ENCODE assay signal across 10 cellular contexts in genomic region chr7:134845461-134845860, GRCh38.
DNase-seq lines count a peak whose midpoint lies in the region; ATAC-seq and TF ChIP-seq lines count a peak whose summit lies in the region.
"Had no signal": no experiment of that assay in that cellular context is flagged by ENCODE, and none has a peak within 500 bp of the region (broad histone marks: within the 10 kb centered on the region; RNA-seq: fewer than 3 reads in every experiment).

No MANE protein-coding gene starts in this region.

- no peak overlapping the region for H3K4me3 ChIP-seq in DND-41 (ENCODE audit: low read depth in 1 of 2, low read length in 2 of 2)

- H3K27ac Mint-ChIP-seq in effector memory CD8-positive, alpha-beta T cell = no peak overlapping the region

- H3K9me3 ChIP-seq in DND-41 (ENCODE audit: insufficient read depth, low read length, severe bottlenecking) = no peaks in the 10 kb centered on the region

- H3K79me2 ChIP-seq in DND-41 (ENCODE audit: insufficient read depth, low read length) = no peaks in the 10 kb centered on the region

- H3K4me3 Mint-ChIP-seq in effector memory CD8-positive, alpha-beta T cell = no peak overlapping the region

- H3K4me1 ChIP-seq in DND-41 (ENCODE audit: insufficient read depth, low read length) = no peaks in the 10 kb centered on the region

- peaks cover 17% of the 10 kb centered on the region for H3K27me3 ChIP-seq in DND-41 (ENCODE audit: insufficient read depth, low read length, poor library complexity)

- H3K4me1 Mint-ChIP-seq in effector memory CD8-positive, alpha-beta T cell (ENCODE audit: low read depth in 2 of 2) = no peaks in the 10 kb centered on the region

- H2AFZ ChIP-seq in DND-41 (ENCODE audit: low read depth, low read length) = no peak overlapping the region; the same call in 1 of the 2 replicates

- no peaks in the 10 kb centered on the region for H4K20me1 ChIP-seq in DND-41 (ENCODE audit: insufficient read depth, low read length)

- peak; percentile 44 for TF ChIP-seq CTCF in DND-41 (IDR thresholded peaks at IDR 0.05; ENCODE audit: borderline replicate concordance, extremely low read depth, low read length, poor library complexity, severe bottlenecking)

- H3K36me3 Mint-ChIP-seq in effector memory CD8-positive, alpha-beta T cell (ENCODE audit: insufficient read depth) = no peaks in the 10 kb centered on the region

- no peak for DNase-seq in DND-41
- DNase-seq in RKO (ENCODE audit: low spot score) = peak; percentile 19
- DNase-seq in iPS-NIHi7 (ENCODE audit: extremely low spot score) = peak; percentile 34
- no peak for DNase-seq in DMS153 (lab: John Stamatoyannopoulos, UW)
- DNase-seq in effector memory CD8-positive, alpha-beta T cell = no peak
- DNase-seq: hippocampal formation had no signal

- no peaks in the 10 kb centered on the region for H3K36me3 ChIP-seq in DND-41 (ENCODE audit: insufficient read depth, low read length)

- no peak for ATAC-seq in DND-41 (ENCODE audit: insufficient read depth, low read depth)
- peak; percentile 60 for ATAC-seq in GM21381 (IDR thresholded peaks at IDR 0.05; ENCODE audit: unreplicated experiment)
- ATAC-seq in HG03108 (IDR thresholded peaks at IDR 0.05; ENCODE audit: unreplicated experiment) = no peak
- no peak for ATAC-seq in effector memory CD8-positive, alpha-beta T cell (replicated peaks)
- no peak for ATAC-seq in HG03139 (IDR thresholded peaks at IDR 0.05; ENCODE audit: unreplicated experiment)

- H3K27me3 Mint-ChIP-seq in effector memory CD8-positive, alpha-beta T cell = peaks cover 12 to 29% of the 10 kb centered on the region in 2 donors

- no peak overlapping the region for H3K27ac ChIP-seq in DND-41 (ENCODE audit: low read length)
- H3K27ac ChIP-seq: VCaP had no signal

- no peak overlapping the region for H3K9ac ChIP-seq in DND-41 (ENCODE audit: low read depth, low read length)

- no peaks in the 10 kb centered on the region for H3K9me3 Mint-ChIP-seq in effector memory CD8-positive, alpha-beta T cell

- no peak overlapping the region for H3K4me2 ChIP-seq in DND-41 (ENCODE audit: insufficient read depth, low read length)

Comparison
In these comparisons a context has a peak if more than half of its experiments do, and no peak if none do; other contexts are left out.
1. DNase-seq: peak in RKO (single experiment) and iPS-NIHi7 (single experiment); none in DND-41 (single experiment), DMS153 (single experiment) and effector memory CD8-positive, alpha-beta T cell (0 of 3).